ENCODE assay signal across 10 cellular contexts in the genomic region with DNA sequence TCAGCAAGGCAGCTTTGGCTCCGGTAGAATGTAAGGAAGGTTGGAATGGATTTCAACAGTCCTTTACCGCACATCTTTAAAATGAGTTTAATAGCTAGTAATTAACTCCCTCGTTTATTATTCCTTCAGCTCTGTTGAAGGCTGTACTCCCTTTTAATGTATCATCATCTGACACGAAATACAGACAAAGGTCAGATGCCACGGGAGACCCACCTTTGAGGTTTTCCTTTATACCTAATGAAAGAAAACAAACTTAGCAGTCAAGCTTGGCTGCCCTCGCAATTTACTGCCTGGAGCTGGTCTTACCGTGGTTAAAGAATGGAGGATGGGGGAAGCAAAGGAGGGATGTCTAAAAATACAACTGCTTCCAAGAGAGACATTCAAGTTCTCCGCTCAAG. TPM values are rescaled to one million over a fixed set of nuclear protein-coding genes. Genes with fewer than 3 reads are reported as not detected.
DNase-seq lines count a peak whose midpoint lies in the region; ATAC-seq, FAIRE-seq and TF ChIP-seq lines count a peak whose summit lies in the region.
"Had no signal": no experiment of that assay in that cellular context is flagged by ENCODE, and none has a peak within 500 bp of the region (broad histone marks: within the 10 kb centered on the region; RNA-seq: fewer than 3 reads in every experiment).

No MANE protein-coding gene starts in this region.

- DNase-seq in activated CD8-positive, alpha-beta T cell treated with anti-CD3 and anti-CD28 coated beads for 36 hours, result no peak
- DNase-seq in activated CD8-positive, alpha-beta T cell treated with anti-CD3 and anti-CD28 coated beads, Interleukin-2, amount 10 ng/mL, durations not matched to agents 7 days and 5 days, result no peak
- DNase-seq in astrocyte (ENCODE audit: low read depth) (no peak), HepG2 (ENCODE audit: low spot score) (no peak), AG08396 (ENCODE audit: low spot score) (no peak), HCEC 1CT (no peak)
- DNase-seq in stimulated activated naive B cell treated with anti-CD40 and anti-IgM and Interleukin-4, amounts not matched to agents 10 μg/mL and 1 μg/mL and 100 μg/mL, for 72 hours, result no peak
- DNase-seq: activated CD8-positive, alpha-beta memory T cell treated with anti-CD3 and anti-CD28 coated beads, Interleukin-2, amount 50 U/mL, for 4 hours had no signal

- H3K36me3 Mint-ChIP-seq in activated CD8-positive, alpha-beta T cell treated with anti-CD3 and anti-CD28 coated beads for 36 hours (ENCODE audit: low read depth), result no peaks in the 10 kb centered on the region
- no peaks in the 10 kb centered on the region for H3K36me3 Mint-ChIP-seq in activated CD8-positive, alpha-beta T cell treated with anti-CD3 and anti-CD28 coated beads, Interleukin-2, amount 10 ng/mL, durations not matched to agents 7 days and 5 days (ENCODE audit: low read depth)
- H3K36me3 Mint-ChIP-seq in astrocyte (ENCODE audit: low read depth, unreplicated experiment), result peaks cover 6% of the 10 kb centered on the region
- peaks cover 0 to 7% of the 10 kb centered on the region in 2 donors for H3K36me3 Mint-ChIP-seq in stimulated activated naive B cell treated with anti-CD40 and anti-IgM and Interleukin-4, amounts not matched to agents 10 μg/mL and 1 μg/mL and 100 μg/mL, for 72 hours

- H2AFZ ChIP-seq in astrocyte (ENCODE audit: low read depth, low read length) (peak overlapping the region; percentile 27), HepG2 (ENCODE audit: low read length) (no peak overlapping the region)

- no peak for TF ChIP-seq RAD21 in HepG2 (CRISPR knock-in tag; IDR thresholded peaks at IDR 0.05)

- H3K27ac ChIP-seq in astrocyte (ENCODE audit: low read depth, low read length) (no peak overlapping the region), HepG2 (ENCODE audit: extremely low read length, insufficient read depth, low read length) (no peak overlapping the region)

- no peaks in the 10 kb centered on the region for H3K9me3 ChIP-seq in astrocyte (ENCODE audit: insufficient read depth, low read depth, low read length)
- H3K9me3 ChIP-seq in HepG2 (ENCODE audit: low read length), result no peaks in the 10 kb centered on the region

- FAIRE-seq in astrocyte (lab: Jason Lieb, UNC) (no peak), HepG2 (lab: Jason Lieb, UNC) (no peak)

- POLR2A ChIA-PET in activated CD8-positive, alpha-beta T cell treated with anti-CD3 and anti-CD28 coated beads for 36 hours (lab: Charles Lee), result no interaction called here
- POLR2A ChIA-PET in activated CD8-positive, alpha-beta T cell treated with anti-CD3 and anti-CD28 coated beads, Interleukin-2, amount 10 ng/mL, durations not matched to agents 7 days and 5 days (lab: Charles Lee), result no interaction called here
- POLR2A ChIA-PET in HepG2 (lab: Yijun Ruan, JAX), result no interaction called here

- H3K79me2 ChIP-seq in astrocyte (ENCODE audit: insufficient read depth, low read length) (peaks cover 10% of the 10 kb centered on the region), HepG2 (ENCODE audit: insufficient read depth, low read length) (no peaks in the 10 kb centered on the region)

- H3K9me3 Mint-ChIP-seq in activated CD8-positive, alpha-beta T cell treated with anti-CD3 and anti-CD28 coated beads for 36 hours, result no peaks in the 10 kb centered on the region
- no peaks in the 10 kb centered on the region for H3K9me3 Mint-ChIP-seq in activated CD8-positive, alpha-beta T cell treated with anti-CD3 and anti-CD28 coated beads, Interleukin-2, amount 10 ng/mL, durations not matched to agents 7 days and 5 days (ENCODE audit: insufficient read depth)
- no peaks in the 10 kb centered on the region for H3K9me3 Mint-ChIP-seq in astrocyte (ENCODE audit: unreplicated experiment)
- no peaks in the 10 kb centered on the region for H3K9me3 Mint-ChIP-seq in stimulated activated naive B cell treated with anti-CD40 and anti-IgM and Interleukin-4, amounts not matched to agents 10 μg/mL and 1 μg/mL and 100 μg/mL, for 72 hours
- H3K9me3 Mint-ChIP-seq: T-helper 1 cell treated with Interleukin-12 subunit alpha and Interleukin-12 subunit beta and Interleukin-4 antibody, amounts not matched to agents 30 μg/mL and 1 μg/mL, for 36 hours had no signal

- no peak for ATAC-seq in activated CD8-positive, alpha-beta T cell treated with anti-CD3 and anti-CD28 coated beads for 36 hours
- no peak for ATAC-seq in activated CD8-positive, alpha-beta T cell treated with anti-CD3 and anti-CD28 coated beads, Interleukin-2, amount 10 ng/mL, durations not matched to agents 7 days and 5 days
- no peak for ATAC-seq in HepG2
- ATAC-seq in stimulated activated naive B cell treated with anti-CD40 and anti-IgM and Interleukin-4, amounts not matched to agents 10 μg/mL and 1 μg/mL and 100 μg/mL, for 72 hours (replicated peaks), result no peak
- ATAC-seq in HG02870 (IDR thresholded peaks at IDR 0.05; ENCODE audit: unreplicated experiment), result no peak

- CTCF ChIA-PET in activated CD8-positive, alpha-beta T cell treated with anti-CD3 and anti-CD28 coated beads for 36 hours (lab: Charles Lee), result interaction anchor here (1.3 to 1.4 kb wide), 2 partner anchors 10 to 15 kb away, joined by 4 read pairs; no protein-coding TSS in a partner anchor
- CTCF ChIA-PET in activated CD8-positive, alpha-beta T cell treated with anti-CD3 and anti-CD28 coated beads, Interleukin-2, amount 10 ng/mL, durations not matched to agents 7 days and 5 days (lab: Charles Lee), result interaction anchor here (1.5 kb wide), 1 partner anchor 15 kb away, joined by 5 read pairs; no protein-coding TSS in a partner anchor
- CTCF ChIA-PET in HepG2 (lab: Yijun Ruan, JAX; ENCODE audit: low intra/inter-chr PET ratio, low total read pairs), result no interaction called here

- peaks cover 5% of the 10 kb centered on the region for H3K4me1 ChIP-seq in astrocyte (ENCODE audit: insufficient read depth, low read length)
- peaks cover 11% of the 10 kb centered on the region; the same call in 1 of the 2 replicates for H3K4me1 ChIP-seq in HepG2 (ENCODE audit: insufficient read depth, low read length)

- H3K4me2 ChIP-seq in astrocyte (ENCODE audit: low read length), result peak overlapping the region; percentile 83
- H3K4me2 ChIP-seq in HepG2 (ENCODE audit: low read depth, low read length), result peak overlapping the region; percentile 68; the same call in 1 of the 2 replicates

- TF ChIP-seq CTCF in activated CD8-positive, alpha-beta T cell treated with anti-CD3 and anti-CD28 coated beads for 36 hours (IDR thresholded peaks at IDR 0.05), result no peak
- TF ChIP-seq CTCF in astrocyte (IDR thresholded peaks at IDR 0.05; ENCODE audit: insufficient read depth, low read depth, low read length) (no peak), HepG2 (CRISPR knock-in tag; IDR thresholded peaks at IDR 0.05) (no peak)

- WGBS in HepG2 (ENCODE audit: low lambda C conversion rate), result 18% methylated on average over 8 of the region's 8 CpGs

- H3K27ac Mint-ChIP-seq in activated CD8-positive, alpha-beta T cell treated with anti-CD3 and anti-CD28 coated beads for 36 hours, result no peak overlapping the region
- H3K27ac Mint-ChIP-seq in activated CD8-positive, alpha-beta T cell treated with anti-CD3 and anti-CD28 coated beads, Interleukin-2, amount 10 ng/mL, durations not matched to agents 7 days and 5 days, result no peak overlapping the region
- peak overlapping the region; percentile 8 for H3K27ac Mint-ChIP-seq in astrocyte (ENCODE audit: unreplicated experiment)
- H3K27ac Mint-ChIP-seq in stimulated activated naive B cell treated with anti-CD40 and anti-IgM and Interleukin-4, amounts not matched to agents 10 μg/mL and 1 μg/mL and 100 μg/mL, for 72 hours, result peak overlapping the region; percentile 25
- H3K27ac Mint-ChIP-seq: T-helper 1 cell treated with Interleukin-12 subunit alpha and Interleukin-12 subunit beta and Interleukin-4 antibody, amounts not matched to agents 30 μg/mL and 1 μg/mL, for 36 hours had no signal

- H3K4me1 Mint-ChIP-seq in activated CD8-positive, alpha-beta T cell treated with anti-CD3 and anti-CD28 coated beads for 36 hours (ENCODE audit: low read depth), result peaks cover 8% of the 10 kb centered on the region
- peaks cover 2% of the 10 kb centered on the region for H3K4me1 Mint-ChIP-seq in activated CD8-positive, alpha-beta T cell treated with anti-CD3 and anti-CD28 coated beads, Interleukin-2, amount 10 ng/mL, durations not matched to agents 7 days and 5 days (ENCODE audit: low read depth)
- H3K4me1 Mint-ChIP-seq in astrocyte (ENCODE audit: low read depth, unreplicated experiment), result peaks cover 20% of the 10 kb centered on the region
- peaks cover 17 to 27% of the 10 kb centered on the region in 2 donors for H3K4me1 Mint-ChIP-seq in stimulated activated naive B cell treated with anti-CD40 and anti-IgM and Interleukin-4, amounts not matched to agents 10 μg/mL and 1 μg/mL and 100 μg/mL, for 72 hours

- H4K20me1 ChIP-seq in astrocyte (ENCODE audit: insufficient read depth, low read length) (no peaks in the 10 kb centered on the region), HepG2 (ENCODE audit: insufficient read depth, low read length) (no peaks in the 10 kb centered on the region)

- H3K27me3 Mint-ChIP-seq in activated CD8-positive, alpha-beta T cell treated with anti-CD3 and anti-CD28 coated beads for 36 hours, result peaks cover 62% of the 10 kb centered on the region
- peaks cover 68% of the 10 kb centered on the region for H3K27me3 Mint-ChIP-seq in activated CD8-positive, alpha-beta T cell treated with anti-CD3 and anti-CD28 coated beads, Interleukin-2, amount 10 ng/mL, durations not matched to agents 7 days and 5 days (ENCODE audit: low read depth)
- peaks cover 5% of the 10 kb centered on the region for H3K27me3 Mint-ChIP-seq in astrocyte (ENCODE audit: low read depth, unreplicated experiment)
- H3K27me3 Mint-ChIP-seq in stimulated activated naive B cell treated with anti-CD40 and anti-IgM and Interleukin-4, amounts not matched to agents 10 μg/mL and 1 μg/mL and 100 μg/mL, for 72 hours, result peaks cover 65 to 70% of the 10 kb centered on the region in 2 donors

- no peaks in the 10 kb centered on the region for H3K36me3 ChIP-seq in astrocyte (ENCODE audit: insufficient read depth, low read length)
- no peaks in the 10 kb centered on the region for H3K36me3 ChIP-seq in HepG2 (replicated peaks in 1 of 2; ENCODE audit: control insufficient read depth in 1 of 2, insufficient read depth in 2 of 2, low read length in 2 of 2)

- no peak for TF ChIP-seq EP300 in HepG2 (IDR thresholded peaks at IDR 0.05; ENCODE audit: low read depth in 2 of 2, low read length in 2 of 2)
- TF ChIP-seq EP300 in HepG2 (CRISPR knock-in tag; IDR thresholded peaks at IDR 0.05; ENCODE audit: borderline replicate concordance), result no peak

- H3K27me3 ChIP-seq in astrocyte (ENCODE audit: insufficient read depth, low read length) (peaks cover 14% of the 10 kb centered on the region), HepG2 (ENCODE audit: control insufficient read depth in 1 of 2, insufficient read depth in 2 of 2, low read length in 2 of 2) (peaks cover 21 to 90% of the 10 kb centered on the region in 2 experiments)

- in situ Hi-C loops in HepG2 (cut with HindIII; ENCODE audit: extremely low pct_ligation_motif_present, low pct_unique_long_range_greater_than_20kb), result loop anchor here (10.0 to 25.0 kb wide), 2 partner anchors 321 to 993 kb away; no protein-coding TSS in a partner anchor

- no TSS peak for BruUV-seq in HepG2 (replicated peaks; lab: Mats Ljungman, UMichigan)

- TF ChIP-seq POLR2A in HepG2 (IDR thresholded peaks at IDR 0.05; ENCODE audit: insufficient read depth in 1 of 2, low read depth in 2 of 2, low read length in 2 of 2), result no peak

- peak overlapping the region; percentile 77 for H3K9ac ChIP-seq in astrocyte (ENCODE audit: low read length)
- H3K9ac ChIP-seq in HepG2 (ENCODE audit: insufficient read depth, low read depth, low read length), result no peak overlapping the region

- H3K4me3 Mint-ChIP-seq in activated CD8-positive, alpha-beta T cell treated with anti-CD3 and anti-CD28 coated beads for 36 hours, result peak overlapping the region; percentile 2
- no peak overlapping the region for H3K4me3 Mint-ChIP-seq in activated CD8-positive, alpha-beta T cell treated with anti-CD3 and anti-CD28 coated beads, Interleukin-2, amount 10 ng/mL, durations not matched to agents 7 days and 5 days
- peak overlapping the region; percentile 90 for H3K4me3 Mint-ChIP-seq in astrocyte (ENCODE audit: unreplicated experiment)
- H3K4me3 Mint-ChIP-seq in stimulated activated naive B cell treated with anti-CD40 and anti-IgM and Interleukin-4, amounts not matched to agents 10 μg/mL and 1 μg/mL and 100 μg/mL, for 72 hours, result peak overlapping the region in 1 of 2 donors; percentile 59
- H3K4me3 Mint-ChIP-seq: T-helper 1 cell treated with Interleukin-12 subunit alpha and Interleukin-12 subunit beta and Interleukin-4 antibody, amounts not matched to agents 30 μg/mL and 1 μg/mL, for 36 hours had no signal

- H3K4me3 ChIP-seq in astrocyte (ENCODE audit: insufficient read depth, low read depth, low read length) (peak overlapping the region; percentile 54), HepG2 (replicated peaks in 1 of 3; ENCODE audit: insufficient read depth in 1 of 3, low read depth in 2 of 3, low read length in 3 of 3) (peak overlapping the region in 1 of 3 experiments; percentile 65; a peak in 1 of 6 replicates)

- intact Hi-C loops in activated CD8-positive, alpha-beta T cell treated with anti-CD3 and anti-CD28 coated beads for 36 hours (cut with micrococcal nuclease), result no loop called here
- intact Hi-C loops in HepG2 (cut with micrococcal nuclease; ENCODE audit: unreplicated experiment), result loop anchor here (10.0 kb wide), 2 partner anchors 61 to 161 kb away; no protein-coding TSS in a partner anchor

RNA-seq across cellular contexts. Expression of a gene that starts 1.1 kb away (rescaled TPM):
- not detected for total RNA-seq in activated CD8-positive, alpha-beta T cell treated with anti-CD3 and anti-CD28 coated beads for 36 hours
- not detected for total RNA-seq in activated CD8-positive, alpha-beta T cell treated with anti-CD3 and anti-CD28 coated beads, Interleukin-2, amount 10 ng/mL, durations not matched to agents 7 days and 5 days
- total RNA-seq in astrocyte (11.3 and 13.1 TPM in 2 replicates), HepG2 (2016; rRNA removed; fragmentation: Illumina TruSeq; extraction: Trizol) (0.04 TPM in 1 of 2 replicates, not detected in the other)
- not detected in 2 replicates for total RNA-seq in HepG2 (2016; cell fraction: cytosol; rRNA removed; fragmentation: Illumina TruSeq; extraction: Trizol; ENCODE audit: low read depth)
- not detected in 2 replicates for total RNA-seq in HepG2 (2016; cell fraction: insoluble cytoplasmic fraction; rRNA removed; fragmentation: Illumina TruSeq; extraction: Trizol)
- not detected in 2 replicates for total RNA-seq in HepG2 (2016; cell fraction: membrane; rRNA removed; fragmentation: Illumina TruSeq; extraction: Trizol)
- total RNA-seq in HepG2 (2016; cell fraction: nucleus; rRNA removed; fragmentation: Illumina TruSeq; extraction: Trizol), result not detected in 2 replicates
- polyA plus RNA-seq in HepG2 (2011; rRNA removed), result not detected in 2 replicates
- not detected in 2 replicates for polyA plus RNA-seq in HepG2 (2011; cell fraction: cytosol; rRNA removed)
- 0.09 TPM in 1 of 2 replicates, not detected in the other for polyA plus RNA-seq in HepG2 (2011; cell fraction: nucleus; rRNA removed)
- 0.08 TPM in 1 of 2 replicates, not detected in the other for polyA plus RNA-seq in HepG2 (2012)
- polyA plus RNA-seq in HepG2 (2016; cell fraction: cytosol; fragmentation: Illumina TruSeq; extraction: Trizol; ENCODE audit: low read depth), result not detected in 2 replicates
- not detected in 2 replicates for polyA plus RNA-seq in HepG2 (2016; cell fraction: insoluble cytoplasmic fraction; fragmentation: Illumina TruSeq; extraction: Trizol; ENCODE audit: low read depth)
- not detected in 2 replicates for polyA plus RNA-seq in HepG2 (2016; cell fraction: membrane; fragmentation: Illumina TruSeq; extraction: Trizol; ENCODE audit: low read depth)
- polyA plus RNA-seq in HepG2 (2016; cell fraction: nucleus; fragmentation: Illumina TruSeq; extraction: Trizol; ENCODE audit: insufficient read depth, low read depth), result not detected in 2 replicates
- polyA minus RNA-seq in HepG2 (2011; rRNA and poly(A)+ RNA removed; ENCODE audit: low replicate concordance), result not detected in 2 replicates
- not detected in 2 replicates for polyA minus RNA-seq in HepG2 (2011; cell fraction: cytosol; rRNA and poly(A)+ RNA removed)
- polyA minus RNA-seq in HepG2 (2011; cell fraction: nucleus; rRNA and poly(A)+ RNA removed), result 0.12 TPM in 1 of 2 replicates, not detected in the other

Comparison
In these comparisons a context has a peak if more than half of its experiments do, and no peak if none do; other contexts are left out.
1. H3K27ac Mint-ChIP-seq: peak in astrocyte (single experiment) and stimulated activated naive B cell treated with anti-CD40 and anti-IgM and Interleukin-4, amounts not matched to agents 10 μg/mL and 1 μg/mL and 100 μg/mL, for 72 hours (single experiment); none in activated CD8-positive, alpha-beta T cell treated with anti-CD3 and anti-CD28 coated beads for 36 hours (single experiment) and activated CD8-positive, alpha-beta T cell treated with anti-CD3 and anti-CD28 coated beads, Interleukin-2, amount 10 ng/mL, durations not matched to agents 7 days and 5 days (single experiment).
2. RNA of a gene that starts 1.1 kb away (total RNA-seq): 11.3 to 13.1 TPM in astrocyte; 0.04 TPM in HepG2, not detected in activated CD8-positive, alpha-beta T cell treated with anti-CD3 and anti-CD28 coated beads for 36 hours and not detected in activated CD8-positive, alpha-beta T cell treated with anti-CD3 and anti-CD28 coated beads, Interleukin-2, amount 10 ng/mL, durations not matched to agents 7 days and 5 days; every median in the first group is over 10 times any median in the second.